Comparison of ENCODE assay signal across 9 cellular contexts in the genomic region with DNA sequence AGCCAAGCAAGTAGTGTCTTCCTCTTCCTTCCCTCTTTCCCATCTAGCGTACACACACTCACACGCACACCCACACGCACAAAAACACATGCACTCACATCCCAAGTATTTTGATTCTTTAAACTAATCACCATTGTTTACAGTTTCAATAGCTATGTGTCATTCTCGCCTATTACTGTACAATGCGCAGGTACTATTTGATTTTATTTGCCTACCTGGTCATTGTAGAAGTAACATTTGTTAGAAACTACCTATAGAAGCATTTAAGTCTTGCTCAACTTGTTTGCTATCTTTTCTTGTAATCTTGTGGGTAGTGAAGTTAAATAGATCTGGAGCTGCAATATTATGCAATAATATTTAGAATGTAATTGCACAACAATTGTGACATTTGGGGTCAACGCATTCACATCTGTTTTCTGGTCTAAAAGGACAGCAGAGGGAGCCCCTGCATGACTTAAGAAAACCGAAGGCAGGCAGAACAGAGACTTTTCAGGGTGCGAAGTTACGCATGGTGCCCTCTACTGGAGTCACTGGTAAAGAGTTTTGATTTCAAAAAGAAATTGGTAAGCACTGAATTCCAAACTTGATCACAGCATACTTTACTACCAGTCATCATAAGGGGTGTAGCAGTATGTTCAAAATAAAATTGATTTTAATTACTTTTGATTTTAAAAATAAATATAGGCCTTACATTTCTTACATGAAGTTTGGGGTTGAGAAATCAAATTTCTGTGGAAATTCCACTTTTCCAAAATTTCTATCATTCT.
DNase-seq lines count a peak whose midpoint lies in the region; ATAC-seq and TF ChIP-seq lines count a peak whose summit lies in the region.
"Had no signal": no experiment of that assay in that cellular context is flagged by ENCODE, and none has a peak within 500 bp of the region (broad histone marks: within the 10 kb centered on the region; RNA-seq: fewer than 3 reads in every experiment).

No MANE protein-coding gene starts in this region.

- no peaks in the 10 kb centered on the region for H3K4me1 ChIP-seq in right cardiac atrium (ENCODE audit: control insufficient read depth, insufficient read depth, low read length)
- no peaks in the 10 kb centered on the region for H3K4me1 ChIP-seq in sigmoid colon
- H3K4me1 ChIP-seq: BLaER1 had no signal

- H3K9me3 ChIP-seq in right cardiac atrium (ENCODE audit: control insufficient read depth, low read length) (no peaks in the 10 kb centered on the region), sigmoid colon (no peaks in the 10 kb centered on the region)
- H3K9me3 ChIP-seq: BLaER1 had no signal

- DNase-seq in NCI-H2081 (lab: John Stamatoyannopoulos, UW) = peak; percentile 62 to 78
- no peak for DNase-seq in NCI-H2081 treated with DMSO at 0.1 percent for 48 hours (lab: John Stamatoyannopoulos, UW)
- DNase-seq in NCI-H748 (lab: John Stamatoyannopoulos, UW; ENCODE audit: unreplicated experiment) = peak; percentile 77
- peak; percentile 95 for DNase-seq in amniotic epithelial cell (ENCODE audit: low read depth)
- DNase-seq in right cardiac atrium = peak; percentile 39 to 45 (median 44)
- DNase-seq in sigmoid colon = peak; percentile 82

- H3K27ac ChIP-seq in right cardiac atrium (ENCODE audit: low read length) = no peak overlapping the region
- no peak overlapping the region for H3K27ac ChIP-seq in sigmoid colon
- H3K27ac ChIP-seq: BLaER1 had no signal

- peak; percentile 78 to 85 (median 84) for TF ChIP-seq CTCF in sigmoid colon (IDR thresholded peaks at IDR 0.05)

- WGBS in right cardiac atrium = 40% methylated on average over 9 of the region's 9 CpGs
- 24 to 42% methylated on average over 9 of the region's 9 CpGs for WGBS in sigmoid colon, 2 donors

- no peaks in the 10 kb centered on the region for H3K27me3 ChIP-seq in right cardiac atrium (ENCODE audit: control insufficient read depth, insufficient read depth)
- H3K27me3 ChIP-seq in sigmoid colon = no peaks in the 10 kb centered on the region
- H3K27me3 ChIP-seq: BLaER1 had no signal

- no peaks in the 10 kb centered on the region for H3K36me3 ChIP-seq in sigmoid colon
- H3K36me3 ChIP-seq: BLaER1 had no signal

- intact Hi-C loops in right cardiac atrium (cut with DNase I) (loop anchor here (10.0 kb wide), 3 partner anchors 203 to 393 kb away; no protein-coding TSS in a partner anchor), sigmoid colon (cut with DNase I) (loop anchor here (1.0 to 10.0 kb wide), 3 partner anchors 133 to 393 kb away; no protein-coding TSS in a partner anchor)

- TF ChIP-seq POLR2A in sigmoid colon (IDR thresholded peaks at IDR 0.05) = no peak

- peak; percentile 98 for ATAC-seq in GM21423 (IDR thresholded peaks at IDR 0.05; ENCODE audit: unreplicated experiment)
- ATAC-seq in HG03565 (IDR thresholded peaks at IDR 0.05; ENCODE audit: unreplicated experiment) = peak; percentile 99
- peak; percentile 85 for ATAC-seq in right cardiac atrium

- TF ChIP-seq EP300 in sigmoid colon (IDR thresholded peaks at IDR 0.05) = no peak

- H3K4me3 ChIP-seq in right cardiac atrium (ENCODE audit: low read length) (no peak overlapping the region), sigmoid colon (no peak overlapping the region)
- H3K4me3 ChIP-seq: BLaER1 had no signal
